1 cellular context compared by ENCODE assay signal in the genomic region with DNA sequence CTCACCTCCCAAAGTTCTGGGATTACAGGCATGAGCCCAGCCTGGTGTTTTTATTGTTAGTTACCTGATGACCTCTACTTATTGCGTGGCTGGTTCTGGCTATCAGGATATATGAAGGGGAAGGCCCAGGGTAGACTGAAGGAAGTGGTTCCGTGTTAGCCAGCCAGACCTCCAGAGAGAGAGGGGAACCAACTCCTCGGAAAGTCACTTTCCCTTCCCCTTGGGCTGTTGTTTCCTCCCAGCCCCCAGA.
TF ChIP-seq lines count a peak whose summit lies in the region.

No MANE protein-coding gene starts in this region.

TF ChIP-seq in GM12878, 131 proteins besides CTCF, POLR2A, EP300 and RAD21 (continued from another document):
- TF ChIP-seq, protein P1, sequence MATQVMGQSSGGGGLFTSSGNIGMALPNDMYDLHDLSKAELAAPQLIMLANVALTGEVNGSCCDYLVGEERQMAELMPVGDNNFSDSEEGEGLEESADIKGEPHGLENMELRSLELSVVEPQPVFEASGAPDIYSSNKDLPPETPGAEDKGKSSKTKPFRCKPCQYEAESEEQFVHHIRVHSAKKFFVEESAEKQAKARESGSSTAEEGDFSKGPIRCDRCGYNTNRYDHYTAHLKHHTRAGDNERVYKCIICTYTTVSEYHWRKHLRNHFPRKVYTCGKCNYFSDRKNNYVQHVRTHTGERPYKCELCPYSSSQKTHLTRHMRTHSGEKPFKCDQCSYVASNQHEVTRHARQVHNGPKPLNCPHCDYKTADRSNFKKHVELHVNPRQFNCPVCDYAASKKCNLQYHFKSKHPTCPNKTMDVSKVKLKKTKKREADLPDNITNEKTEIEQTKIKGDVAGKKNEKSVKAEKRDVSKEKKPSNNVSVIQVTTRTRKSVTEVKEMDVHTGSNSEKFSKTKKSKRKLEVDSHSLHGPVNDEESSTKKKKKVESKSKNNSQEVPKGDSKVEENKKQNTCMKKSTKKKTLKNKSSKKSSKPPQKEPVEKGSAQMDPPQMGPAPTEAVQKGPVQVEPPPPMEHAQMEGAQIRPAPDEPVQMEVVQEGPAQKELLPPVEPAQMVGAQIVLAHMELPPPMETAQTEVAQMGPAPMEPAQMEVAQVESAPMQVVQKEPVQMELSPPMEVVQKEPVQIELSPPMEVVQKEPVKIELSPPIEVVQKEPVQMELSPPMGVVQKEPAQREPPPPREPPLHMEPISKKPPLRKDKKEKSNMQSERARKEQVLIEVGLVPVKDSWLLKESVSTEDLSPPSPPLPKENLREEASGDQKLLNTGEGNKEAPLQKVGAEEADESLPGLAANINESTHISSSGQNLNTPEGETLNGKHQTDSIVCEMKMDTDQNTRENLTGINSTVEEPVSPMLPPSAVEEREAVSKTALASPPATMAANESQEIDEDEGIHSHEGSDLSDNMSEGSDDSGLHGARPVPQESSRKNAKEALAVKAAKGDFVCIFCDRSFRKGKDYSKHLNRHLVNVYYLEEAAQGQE (IDR thresholded peaks at IDR 0.05; ENCODE audit: low read depth, low read length), result no peak
- no peak for TF ChIP-seq SREBF2 (IDR thresholded peaks at IDR 0.05; ENCODE audit: low read length)
- TF ChIP-seq, protein P2, sequence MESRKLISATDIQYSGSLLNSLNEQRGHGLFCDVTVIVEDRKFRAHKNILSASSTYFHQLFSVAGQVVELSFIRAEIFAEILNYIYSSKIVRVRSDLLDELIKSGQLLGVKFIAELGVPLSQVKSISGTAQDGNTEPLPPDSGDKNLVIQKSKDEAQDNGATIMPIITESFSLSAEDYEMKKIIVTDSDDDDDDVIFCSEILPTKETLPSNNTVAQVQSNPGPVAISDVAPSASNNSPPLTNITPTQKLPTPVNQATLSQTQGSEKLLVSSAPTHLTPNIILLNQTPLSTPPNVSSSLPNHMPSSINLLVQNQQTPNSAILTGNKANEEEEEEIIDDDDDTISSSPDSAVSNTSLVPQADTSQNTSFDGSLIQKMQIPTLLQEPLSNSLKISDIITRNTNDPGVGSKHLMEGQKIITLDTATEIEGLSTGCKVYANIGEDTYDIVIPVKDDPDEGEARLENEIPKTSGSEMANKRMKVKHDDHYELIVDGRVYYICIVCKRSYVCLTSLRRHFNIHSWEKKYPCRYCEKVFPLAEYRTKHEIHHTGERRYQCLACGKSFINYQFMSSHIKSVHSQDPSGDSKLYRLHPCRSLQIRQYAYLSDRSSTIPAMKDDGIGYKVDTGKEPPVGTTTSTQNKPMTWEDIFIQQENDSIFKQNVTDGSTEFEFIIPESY (IDR thresholded peaks at IDR 0.05), result no peak
TF ChIP-seq in GM12878: peak in this region for 5.
